ENCODE assay signal across 9 cellular contexts in genomic region chr1:68600049-68600661, GRCh38.
DNase-seq lines count a peak whose midpoint lies in the region; ATAC-seq, FAIRE-seq and TF ChIP-seq lines count a peak whose summit lies in the region.
"Had no signal": no experiment of that assay in that cellular context is flagged by ENCODE, and none has a peak within 500 bp of the region (broad histone marks: within the 10 kb centered on the region; RNA-seq: fewer than 3 reads in every experiment).

No MANE protein-coding gene starts in this region.

- no peaks in the 10 kb centered on the region for H3K79me2 ChIP-seq in Loucy (ENCODE audit: insufficient read depth, low read length)
- no peaks in the 10 kb centered on the region for H3K79me2 ChIP-seq in neural progenitor cell (ENCODE audit: low read depth)

- H3K9me2 ChIP-seq in Loucy (replicated peaks; ENCODE audit: low read depth, low read length) = no peaks in the 10 kb centered on the region

- no peaks in the 10 kb centered on the region for H3K4me1 ChIP-seq in Loucy (ENCODE audit: insufficient read depth, low read length, poor library complexity, severe bottlenecking)
- H3K4me1 ChIP-seq in neural progenitor cell = no peaks in the 10 kb centered on the region

- peaks cover 8% of the 10 kb centered on the region for H3K9me3 Mint-ChIP-seq in neural progenitor cell

- H3K9me3 ChIP-seq in Loucy (ENCODE audit: insufficient read depth, low read depth, low read length) (no peaks in the 10 kb centered on the region), neural progenitor cell (ENCODE audit: low read depth) (peaks cover 4% of the 10 kb centered on the region)

- H2AFZ ChIP-seq in Loucy (ENCODE audit: low read length) (no peak overlapping the region), neural progenitor cell (replicated peaks) (peak overlapping the region; percentile 76)

- H3K36me3 ChIP-seq in GM06990 (ENCODE audit: control insufficient read depth, insufficient read depth, low read length) (no peaks in the 10 kb centered on the region), Loucy (ENCODE audit: insufficient read depth, low read length) (no peaks in the 10 kb centered on the region), bronchial epithelial cell (ENCODE audit: control insufficient read depth, insufficient read depth, low read length) (no peaks in the 10 kb centered on the region), neural progenitor cell (no peaks in the 10 kb centered on the region)

- peak; percentile 56 for TF ChIP-seq CTCF in GM06990 (IDR thresholded peaks at IDR 0.05; ENCODE audit: insufficient read depth, low read length, poor library complexity, severe bottlenecking)
- TF ChIP-seq CTCF in Loucy (conservative IDR thresholded peaks at IDR 0.05; ENCODE audit: low read length) = peak; percentile 82
- peak; percentile 53 for TF ChIP-seq CTCF in bronchial epithelial cell (IDR thresholded peaks at IDR 0.05; ENCODE audit: insufficient read depth, low read length, severe bottlenecking)
- TF ChIP-seq CTCF in neural progenitor cell (IDR thresholded peaks at IDR 0.05) = peak; percentile 75

- H4K20me1 ChIP-seq in Loucy (ENCODE audit: insufficient read depth, low read length, poor library complexity, severe bottlenecking) (no peaks in the 10 kb centered on the region), neural progenitor cell (ENCODE audit: low read depth) (no peaks in the 10 kb centered on the region)

- H3K4me3 ChIP-seq in GM06990 (replicated peaks; ENCODE audit: low read depth, low read length) (no peak overlapping the region), Loucy (ENCODE audit: low read length, poor library complexity, severe bottlenecking) (no peak overlapping the region), bronchial epithelial cell (ENCODE audit: low read depth, low read length) (no peak overlapping the region), neural progenitor cell (no peak overlapping the region)

- H3K36me3 Mint-ChIP-seq in neural progenitor cell = no peaks in the 10 kb centered on the region

- H3K9ac ChIP-seq in Loucy (ENCODE audit: low read depth, low read length, poor library complexity, severe bottlenecking) = no peak overlapping the region
- no peak overlapping the region for H3K9ac ChIP-seq in neural progenitor cell

- H3K27ac ChIP-seq in neural progenitor cell = no peak overlapping the region

- no peaks in the 10 kb centered on the region for H3F3A ChIP-seq in Loucy (ENCODE audit: low read depth)
- H3F3A ChIP-seq in neural progenitor cell (ENCODE audit: low read depth) = no peaks in the 10 kb centered on the region

- DNase-seq in GM06990 (ENCODE audit: extremely low read depth, insufficient read length) (no peak), bronchial epithelial cell (ENCODE audit: low read depth) (peak; percentile 8), neural progenitor cell (ENCODE audit: low spot score) (peak; percentile 54), retina (no peak), T-helper 2 cell (no peak)
- DNase-seq in stimulated activated CD4-positive, alpha-beta T cell treated with anti-CD3 and anti-CD28 coated beads, Interleukin-1b, Interleukin-23, amount 100 ng/mL, for 48 hours = no peak
- DNase-seq: cerebellar nuclear complex had no signal

- H3K27me3 ChIP-seq in GM06990 (replicated peaks; ENCODE audit: control insufficient read depth, insufficient read depth, low read length) (no peaks in the 10 kb centered on the region), Loucy (ENCODE audit: insufficient read depth, low read length, poor library complexity, severe bottlenecking) (no peaks in the 10 kb centered on the region), bronchial epithelial cell (ENCODE audit: control insufficient read depth, insufficient read depth, low read length) (no peaks in the 10 kb centered on the region), neural progenitor cell (no peaks in the 10 kb centered on the region)

- ATAC-seq in HG03342 (IDR thresholded peaks at IDR 0.05; ENCODE audit: unreplicated experiment) = no peak

- H3K27ac Mint-ChIP-seq in neural progenitor cell = no peak overlapping the region

- FAIRE-seq in bronchial epithelial cell (lab: Jason Lieb, UNC) = no peak

- no peak overlapping the region for H3K4me3 Mint-ChIP-seq in neural progenitor cell

- H3K4me1 Mint-ChIP-seq in neural progenitor cell = no peaks in the 10 kb centered on the region

- H3K27me3 Mint-ChIP-seq in neural progenitor cell (ENCODE audit: insufficient read depth, low read depth) = peaks cover 2% of the 10 kb centered on the region

- no peak overlapping the region for H3K4me2 ChIP-seq in Loucy (ENCODE audit: low read depth, low read length, poor library complexity, severe bottlenecking)
- no peak overlapping the region for H3K4me2 ChIP-seq in neural progenitor cell

Comparison
In these comparisons a context has a peak if more than half of its experiments do, and no peak if none do; other contexts are left out.
1. DNase-seq: peak in bronchial epithelial cell (single experiment) and neural progenitor cell (single experiment); none in GM06990 (single experiment), retina (single experiment), T-helper 2 cell (0 of 5) and stimulated activated CD4-positive, alpha-beta T cell treated with anti-CD3 and anti-CD28 coated beads, Interleukin-1b, Interleukin-23, amount 100 ng/mL, for 48 hours (single experiment).
2. Peak in every context shown above with its lines, with median percentiles within 50 percentile points of each other: CTCF ChIP-seq.